In the genomic region with DNA sequence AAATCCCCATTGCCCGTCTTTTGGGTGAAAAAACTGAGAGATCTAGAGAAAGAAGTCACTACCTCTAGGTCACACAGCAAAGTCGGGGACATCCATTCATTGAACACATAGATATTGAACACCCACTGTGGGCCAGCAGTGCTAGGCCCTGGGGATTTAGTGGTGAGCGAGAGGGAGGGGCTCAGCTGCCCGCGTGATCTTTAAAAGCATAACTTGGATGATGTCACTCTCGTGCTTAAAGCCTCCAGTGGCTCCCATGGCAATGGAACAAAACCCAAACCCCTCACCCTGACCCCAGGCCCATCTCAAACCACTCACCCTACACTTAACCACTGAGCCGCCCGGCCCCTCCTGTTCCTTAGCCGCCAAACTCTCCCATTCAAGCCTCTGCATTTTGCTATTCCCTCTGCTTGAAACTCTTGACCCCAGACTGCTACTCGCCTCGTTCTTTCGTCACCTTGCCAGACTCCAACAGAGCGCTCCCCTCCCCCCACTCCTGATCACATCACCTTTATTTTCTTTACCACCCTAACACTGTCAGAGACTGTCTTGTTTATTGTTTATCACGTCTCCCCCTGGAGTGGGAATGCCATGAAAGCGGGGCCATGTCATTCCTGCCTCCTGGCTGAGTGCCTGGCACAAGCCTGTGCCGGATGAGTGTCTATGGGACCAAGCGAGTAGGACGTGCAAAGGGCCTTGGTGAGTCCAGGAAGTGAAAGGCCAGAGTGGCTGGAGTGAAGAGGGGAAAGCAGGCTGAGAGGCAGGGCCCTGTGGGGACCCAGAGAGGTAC, we compare ENCODE assay signal across 1 cellular context.
A peak's percentile ranks its signal among the peaks of the same experiment; 100 is the strongest.
TF ChIP-seq lines count a peak whose summit lies in the region.

No MANE protein-coding gene starts in this region.

TF ChIP-seq in K562, 482 proteins besides CTCF, POLR2A, EP300 and RAD21 (continued from another document and continues in another):
- TF ChIP-seq, protein P1, sequence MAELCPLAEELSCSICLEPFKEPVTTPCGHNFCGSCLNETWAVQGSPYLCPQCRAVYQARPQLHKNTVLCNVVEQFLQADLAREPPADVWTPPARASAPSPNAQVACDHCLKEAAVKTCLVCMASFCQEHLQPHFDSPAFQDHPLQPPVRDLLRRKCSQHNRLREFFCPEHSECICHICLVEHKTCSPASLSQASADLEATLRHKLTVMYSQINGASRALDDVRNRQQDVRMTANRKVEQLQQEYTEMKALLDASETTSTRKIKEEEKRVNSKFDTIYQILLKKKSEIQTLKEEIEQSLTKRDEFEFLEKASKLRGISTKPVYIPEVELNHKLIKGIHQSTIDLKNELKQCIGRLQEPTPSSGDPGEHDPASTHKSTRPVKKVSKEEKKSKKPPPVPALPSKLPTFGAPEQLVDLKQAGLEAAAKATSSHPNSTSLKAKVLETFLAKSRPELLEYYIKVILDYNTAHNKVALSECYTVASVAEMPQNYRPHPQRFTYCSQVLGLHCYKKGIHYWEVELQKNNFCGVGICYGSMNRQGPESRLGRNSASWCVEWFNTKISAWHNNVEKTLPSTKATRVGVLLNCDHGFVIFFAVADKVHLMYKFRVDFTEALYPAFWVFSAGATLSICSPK (IDR thresholded peaks at IDR 0.05; ENCODE audit: borderline replicate concordance) = no peak
- TF ChIP-seq ZNF184 (CRISPR knock-in tag; IDR thresholded peaks at IDR 0.05) (no peak), EGR1 (conservative IDR thresholded peaks at IDR 0.05) (no peak), NCOR1 (IDR thresholded peaks at IDR 0.05) (no peak), FOXJ2 (tag; IDR thresholded peaks at IDR 0.05) (no peak), ERF (CRISPR knock-in tag; IDR thresholded peaks at IDR 0.05) (no peak), KDM4B (IDR thresholded peaks at IDR 0.05; ENCODE audit: borderline replicate concordance in 2 of 2, low read depth in 1 of 2) (0 out of 4 replicates have a peak, but pooled peaks of 1 of the 2 experiments have one; percentile 50), NEUROD1 (IDR thresholded peaks at IDR 0.05; ENCODE audit: borderline replicate concordance, low read depth, low read length, partially characterized antibody) (peak; percentile 30), GABPB1 (CRISPR knock-in tag; IDR thresholded peaks at IDR 0.05) (no peak), SNRNP70 (optimal IDR thresholded peaks at IDR 0.05; ENCODE audit: low read depth, low read length) (no peak), ATF1 (CRISPR knock-in tag; IDR thresholded peaks at IDR 0.05) (no peak), ATF1 (tag; IDR thresholded peaks at IDR 0.05) (peak; percentile 64), HDGF (IDR thresholded peaks at IDR 0.05) (peak; percentile 93; the same call in 1 of the 2 replicates), NR2F6 (CRISPR knock-in tag; IDR thresholded peaks at IDR 0.05) (no peak), NFXL1 (CRISPR knock-in tag; IDR thresholded peaks at IDR 0.05) (no peak), BRF1 (IDR thresholded peaks at IDR 0.05; ENCODE audit: borderline replicate concordance, extremely low read depth, insufficient read length) (no peak), ZBTB1 (CRISPR knock-in tag; IDR thresholded peaks at IDR 0.05; ENCODE audit: borderline replicate concordance, low read depth) (no peak), ZNF79 (CRISPR knock-in tag; IDR thresholded peaks at IDR 0.05; ENCODE audit: low read depth) (no peak), TAF15 (IDR thresholded peaks at IDR 0.05; ENCODE audit: low read depth, low read length) (no peak), ZNF830 (CRISPR knock-in tag; IDR thresholded peaks at IDR 0.05) (no peak), TAF9B (IDR thresholded peaks at IDR 0.05; ENCODE audit: partially characterized antibody) (no peak), POLR2B (IDR thresholded peaks at IDR 0.05; ENCODE audit: low read depth, partially characterized antibody) (peak; percentile 17), CREBBP (IDR thresholded peaks at IDR 0.05; ENCODE audit: low read depth, low read length) (no peak), ZNF354B (CRISPR knock-in tag; IDR thresholded peaks at IDR 0.05) (no peak), ZNF121 (CRISPR knock-in tag; conservative IDR thresholded peaks at IDR 0.05) (no peak), EHMT2 (IDR thresholded peaks at IDR 0.05) (peak; percentile 45; the same call in 1 of the 2 replicates), KHSRP (IDR thresholded peaks at IDR 0.05) (no peak), RCOR1 (IDR thresholded peaks at IDR 0.05; ENCODE audit: borderline replicate concordance in 1 of 2, low read depth in 2 of 2, low read length in 2 of 2) (no peak), YY1 (IDR thresholded peaks at IDR 0.05; ENCODE audit: borderline replicate concordance in 1 of 3, control insufficient read depth in 1 of 3, extremely low read depth in 1 of 3, insufficient read depth in 3 of 3, insufficient read length in 1 of 3, insufficient replicate concordance in 2 of 3, low read depth in 1 of 3, low read length in 2 of 3) (no peak), BRD4 (IDR thresholded peaks at IDR 0.05) (no peak), STAT5A (IDR thresholded peaks at IDR 0.05; ENCODE audit: borderline replicate concordance, low read length) (no peak), RBM34 (IDR thresholded peaks at IDR 0.05; ENCODE audit: borderline replicate concordance, insufficient read depth, low read length) (no peak), EP400 (IDR thresholded peaks at IDR 0.05) (no peak), ZNF197 (CRISPR knock-in tag; IDR thresholded peaks at IDR 0.05; ENCODE audit: low read depth) (no peak), SP2 (IDR thresholded peaks at IDR 0.05; ENCODE audit: extremely low read depth, low read depth, low read length, poor library complexity, severe bottlenecking) (no peak), BRD9 (IDR thresholded peaks at IDR 0.05; ENCODE audit: low read depth, partially characterized antibody) (peak; percentile 29)
- TF ChIP-seq, protein P2, sequence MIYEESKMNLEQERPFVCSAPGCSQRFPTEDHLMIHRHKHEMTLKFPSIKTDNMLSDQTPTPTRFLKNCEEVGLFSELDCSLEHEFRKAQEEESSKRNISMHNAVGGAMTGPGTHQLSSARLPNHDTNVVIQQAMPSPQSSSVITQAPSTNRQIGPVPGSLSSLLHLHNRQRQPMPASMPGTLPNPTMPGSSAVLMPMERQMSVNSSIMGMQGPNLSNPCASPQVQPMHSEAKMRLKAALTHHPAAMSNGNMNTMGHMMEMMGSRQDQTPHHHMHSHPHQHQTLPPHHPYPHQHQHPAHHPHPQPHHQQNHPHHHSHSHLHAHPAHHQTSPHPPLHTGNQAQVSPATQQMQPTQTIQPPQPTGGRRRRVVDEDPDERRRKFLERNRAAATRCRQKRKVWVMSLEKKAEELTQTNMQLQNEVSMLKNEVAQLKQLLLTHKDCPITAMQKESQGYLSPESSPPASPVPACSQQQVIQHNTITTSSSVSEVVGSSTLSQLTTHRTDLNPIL (CRISPR knock-in tag; IDR thresholded peaks at IDR 0.05) = no peak
- TF ChIP-seq, protein P3, sequence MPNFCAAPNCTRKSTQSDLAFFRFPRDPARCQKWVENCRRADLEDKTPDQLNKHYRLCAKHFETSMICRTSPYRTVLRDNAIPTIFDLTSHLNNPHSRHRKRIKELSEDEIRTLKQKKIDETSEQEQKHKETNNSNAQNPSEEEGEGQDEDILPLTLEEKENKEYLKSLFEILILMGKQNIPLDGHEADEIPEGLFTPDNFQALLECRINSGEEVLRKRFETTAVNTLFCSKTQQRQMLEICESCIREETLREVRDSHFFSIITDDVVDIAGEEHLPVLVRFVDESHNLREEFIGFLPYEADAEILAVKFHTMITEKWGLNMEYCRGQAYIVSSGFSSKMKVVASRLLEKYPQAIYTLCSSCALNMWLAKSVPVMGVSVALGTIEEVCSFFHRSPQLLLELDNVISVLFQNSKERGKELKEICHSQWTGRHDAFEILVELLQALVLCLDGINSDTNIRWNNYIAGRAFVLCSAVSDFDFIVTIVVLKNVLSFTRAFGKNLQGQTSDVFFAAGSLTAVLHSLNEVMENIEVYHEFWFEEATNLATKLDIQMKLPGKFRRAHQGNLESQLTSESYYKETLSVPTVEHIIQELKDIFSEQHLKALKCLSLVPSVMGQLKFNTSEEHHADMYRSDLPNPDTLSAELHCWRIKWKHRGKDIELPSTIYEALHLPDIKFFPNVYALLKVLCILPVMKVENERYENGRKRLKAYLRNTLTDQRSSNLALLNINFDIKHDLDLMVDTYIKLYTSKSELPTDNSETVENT (CRISPR knock-in tag; IDR thresholded peaks at IDR 0.05) = no peak
- TF ChIP-seq, protein P4, sequence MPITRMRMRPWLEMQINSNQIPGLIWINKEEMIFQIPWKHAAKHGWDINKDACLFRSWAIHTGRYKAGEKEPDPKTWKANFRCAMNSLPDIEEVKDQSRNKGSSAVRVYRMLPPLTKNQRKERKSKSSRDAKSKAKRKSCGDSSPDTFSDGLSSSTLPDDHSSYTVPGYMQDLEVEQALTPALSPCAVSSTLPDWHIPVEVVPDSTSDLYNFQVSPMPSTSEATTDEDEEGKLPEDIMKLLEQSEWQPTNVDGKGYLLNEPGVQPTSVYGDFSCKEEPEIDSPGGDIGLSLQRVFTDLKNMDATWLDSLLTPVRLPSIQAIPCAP (CRISPR knock-in tag; IDR thresholded peaks at IDR 0.05; ENCODE audit: borderline replicate concordance) = no peak
- TF ChIP-seq, protein P5, sequence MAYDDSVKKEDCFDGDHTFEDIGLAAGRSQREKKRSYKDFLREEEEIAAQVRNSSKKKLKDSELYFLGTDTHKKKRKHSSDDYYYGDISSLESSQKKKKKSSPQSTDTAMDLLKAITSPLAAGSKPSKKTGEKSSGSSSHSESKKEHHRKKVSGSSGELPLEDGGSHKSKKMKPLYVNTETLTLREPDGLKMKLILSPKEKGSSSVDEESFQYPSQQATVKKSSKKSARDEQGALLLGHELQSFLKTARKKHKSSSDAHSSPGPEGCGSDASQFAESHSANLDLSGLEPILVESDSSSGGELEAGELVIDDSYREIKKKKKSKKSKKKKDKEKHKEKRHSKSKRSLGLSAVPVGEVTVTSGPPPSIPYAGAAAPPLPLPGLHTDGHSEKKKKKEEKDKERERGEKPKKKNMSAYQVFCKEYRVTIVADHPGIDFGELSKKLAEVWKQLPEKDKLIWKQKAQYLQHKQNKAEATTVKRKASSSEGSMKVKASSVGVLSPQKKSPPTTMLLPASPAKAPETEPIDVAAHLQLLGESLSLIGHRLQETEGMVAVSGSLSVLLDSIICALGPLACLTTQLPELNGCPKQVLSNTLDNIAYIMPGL (CRISPR knock-in tag; IDR thresholded peaks at IDR 0.05) = no peak
- TF ChIP-seq, protein P6, sequence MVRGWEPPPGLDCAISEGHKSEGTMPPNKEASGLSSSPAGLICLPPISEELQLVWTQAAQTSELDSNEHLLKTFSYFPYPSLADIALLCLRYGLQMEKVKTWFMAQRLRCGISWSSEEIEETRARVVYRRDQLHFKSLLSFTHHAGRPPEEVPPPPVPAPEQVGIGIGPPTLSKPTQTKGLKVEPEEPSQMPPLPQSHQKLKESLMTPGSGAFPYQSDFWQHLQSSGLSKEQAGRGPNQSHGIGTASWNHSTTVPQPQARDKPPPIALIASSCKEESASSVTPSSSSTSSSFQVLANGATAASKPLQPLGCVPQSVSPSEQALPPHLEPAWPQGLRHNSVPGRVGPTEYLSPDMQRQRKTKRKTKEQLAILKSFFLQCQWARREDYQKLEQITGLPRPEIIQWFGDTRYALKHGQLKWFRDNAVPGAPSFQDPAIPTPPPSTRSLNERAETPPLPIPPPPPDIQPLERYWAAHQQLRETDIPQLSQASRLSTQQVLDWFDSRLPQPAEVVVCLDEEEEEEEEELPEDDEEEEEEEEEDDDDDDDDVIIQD (CRISPR knock-in tag; IDR thresholded peaks at IDR 0.05) = no peak
- TF ChIP-seq, protein P7, sequence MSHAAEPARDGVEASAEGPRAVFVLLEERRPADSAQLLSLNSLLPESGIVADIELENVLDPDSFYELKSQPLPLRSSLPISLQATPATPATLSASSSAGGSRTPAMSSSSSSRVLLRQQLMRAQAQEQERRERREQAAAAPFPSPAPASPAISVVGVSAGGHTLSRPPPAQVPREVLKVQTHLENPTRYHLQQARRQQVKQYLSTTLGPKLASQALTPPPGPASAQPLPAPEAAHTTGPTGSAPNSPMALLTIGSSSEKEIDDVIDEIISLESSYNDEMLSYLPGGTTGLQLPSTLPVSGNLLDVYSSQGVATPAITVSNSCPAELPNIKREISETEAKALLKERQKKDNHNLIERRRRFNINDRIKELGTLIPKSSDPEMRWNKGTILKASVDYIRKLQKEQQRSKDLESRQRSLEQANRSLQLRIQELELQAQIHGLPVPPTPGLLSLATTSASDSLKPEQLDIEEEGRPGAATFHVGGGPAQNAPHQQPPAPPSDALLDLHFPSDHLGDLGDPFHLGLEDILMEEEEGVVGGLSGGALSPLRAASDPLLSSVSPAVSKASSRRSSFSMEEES (CRISPR knock-in tag; IDR thresholded peaks at IDR 0.05) = no peak
- TF ChIP-seq, protein P8, sequence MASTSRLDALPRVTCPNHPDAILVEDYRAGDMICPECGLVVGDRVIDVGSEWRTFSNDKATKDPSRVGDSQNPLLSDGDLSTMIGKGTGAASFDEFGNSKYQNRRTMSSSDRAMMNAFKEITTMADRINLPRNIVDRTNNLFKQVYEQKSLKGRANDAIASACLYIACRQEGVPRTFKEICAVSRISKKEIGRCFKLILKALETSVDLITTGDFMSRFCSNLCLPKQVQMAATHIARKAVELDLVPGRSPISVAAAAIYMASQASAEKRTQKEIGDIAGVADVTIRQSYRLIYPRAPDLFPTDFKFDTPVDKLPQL (IDR thresholded peaks at IDR 0.05; ENCODE audit: extremely low read depth, insufficient read length) = no peak
- TF ChIP-seq, protein P9, sequence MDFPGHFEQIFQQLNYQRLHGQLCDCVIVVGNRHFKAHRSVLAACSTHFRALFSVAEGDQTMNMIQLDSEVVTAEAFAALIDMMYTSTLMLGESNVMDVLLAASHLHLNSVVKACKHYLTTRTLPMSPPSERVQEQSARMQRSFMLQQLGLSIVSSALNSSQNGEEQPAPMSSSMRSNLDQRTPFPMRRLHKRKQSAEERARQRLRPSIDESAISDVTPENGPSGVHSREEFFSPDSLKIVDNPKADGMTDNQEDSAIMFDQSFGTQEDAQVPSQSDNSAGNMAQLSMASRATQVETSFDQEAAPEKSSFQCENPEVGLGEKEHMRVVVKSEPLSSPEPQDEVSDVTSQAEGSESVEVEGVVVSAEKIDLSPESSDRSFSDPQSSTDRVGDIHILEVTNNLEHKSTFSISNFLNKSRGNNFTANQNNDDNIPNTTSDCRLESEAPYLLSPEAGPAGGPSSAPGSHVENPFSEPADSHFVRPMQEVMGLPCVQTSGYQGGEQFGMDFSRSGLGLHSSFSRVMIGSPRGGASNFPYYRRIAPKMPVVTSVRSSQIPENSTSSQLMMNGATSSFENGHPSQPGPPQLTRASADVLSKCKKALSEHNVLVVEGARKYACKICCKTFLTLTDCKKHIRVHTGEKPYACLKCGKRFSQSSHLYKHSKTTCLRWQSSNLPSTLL (IDR thresholded peaks at IDR 0.05) = peak; percentile 66; the same call in 1 of the 2 replicates
- TF ChIP-seq, protein P10, sequence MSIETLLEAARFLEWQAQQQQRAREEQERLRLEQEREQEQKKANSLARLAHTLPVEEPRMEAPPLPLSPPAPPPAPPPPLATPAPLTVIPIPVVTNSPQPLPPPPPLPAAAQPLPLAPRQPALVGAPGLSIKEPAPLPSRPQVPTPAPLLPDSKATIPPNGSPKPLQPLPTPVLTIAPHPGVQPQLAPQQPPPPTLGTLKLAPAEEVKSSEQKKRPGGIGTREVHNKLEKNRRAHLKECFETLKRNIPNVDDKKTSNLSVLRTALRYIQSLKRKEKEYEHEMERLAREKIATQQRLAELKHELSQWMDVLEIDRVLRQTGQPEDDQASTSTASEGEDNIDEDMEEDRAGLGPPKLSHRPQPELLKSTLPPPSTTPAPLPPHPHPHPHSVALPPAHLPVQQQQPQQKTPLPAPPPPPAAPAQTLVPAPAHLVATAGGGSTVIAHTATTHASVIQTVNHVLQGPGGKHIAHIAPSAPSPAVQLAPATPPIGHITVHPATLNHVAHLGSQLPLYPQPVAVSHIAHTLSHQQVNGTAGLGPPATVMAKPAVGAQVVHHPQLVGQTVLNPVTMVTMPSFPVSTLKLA (conservative IDR thresholded peaks at IDR 0.05) = no peak
